1 cellular context compared by ENCODE assay signal in the genomic region with DNA sequence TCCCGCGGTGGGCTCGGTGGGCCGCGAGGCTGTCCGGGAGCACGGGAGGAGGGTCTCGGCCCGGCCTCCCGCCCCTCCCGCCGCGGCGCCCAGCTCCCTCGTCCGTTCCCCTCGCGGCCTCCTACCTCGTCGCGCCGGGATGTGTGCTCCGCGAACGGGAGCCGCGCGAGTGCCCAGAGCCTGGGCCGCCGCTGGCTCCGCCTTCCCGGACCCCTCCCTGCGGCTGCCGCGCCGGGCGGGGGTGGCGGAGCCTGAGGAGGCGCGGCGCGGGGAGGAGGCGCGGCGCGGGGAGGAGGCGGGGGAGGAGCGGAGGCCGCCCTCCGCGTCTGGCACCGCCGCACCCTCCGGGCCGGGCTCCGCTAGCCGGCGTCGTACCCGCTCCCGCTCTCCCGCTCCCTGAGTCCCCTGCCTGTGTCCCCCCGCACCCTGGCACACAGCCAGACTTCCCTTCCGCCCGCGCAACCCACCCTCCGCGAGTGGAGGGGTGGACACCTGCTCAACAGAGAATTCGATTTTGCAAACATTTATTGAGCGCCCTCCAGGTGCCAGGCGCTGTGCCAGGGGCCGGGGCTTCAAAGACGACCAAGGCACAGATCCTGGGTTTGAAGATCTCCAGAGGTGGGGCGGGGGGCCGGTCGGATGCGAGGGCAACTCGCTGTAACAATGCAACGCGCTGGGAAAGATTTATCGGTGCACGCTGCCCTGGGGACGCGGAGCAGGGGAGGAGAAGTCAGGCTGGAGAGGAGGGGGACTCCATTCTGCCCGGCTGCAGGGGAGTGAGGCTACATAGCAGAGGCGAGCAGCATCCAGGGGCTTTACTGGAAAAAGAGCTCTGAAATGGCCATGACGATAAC.
TF ChIP-seq lines count a peak whose summit lies in the region.

A gene with protein sequence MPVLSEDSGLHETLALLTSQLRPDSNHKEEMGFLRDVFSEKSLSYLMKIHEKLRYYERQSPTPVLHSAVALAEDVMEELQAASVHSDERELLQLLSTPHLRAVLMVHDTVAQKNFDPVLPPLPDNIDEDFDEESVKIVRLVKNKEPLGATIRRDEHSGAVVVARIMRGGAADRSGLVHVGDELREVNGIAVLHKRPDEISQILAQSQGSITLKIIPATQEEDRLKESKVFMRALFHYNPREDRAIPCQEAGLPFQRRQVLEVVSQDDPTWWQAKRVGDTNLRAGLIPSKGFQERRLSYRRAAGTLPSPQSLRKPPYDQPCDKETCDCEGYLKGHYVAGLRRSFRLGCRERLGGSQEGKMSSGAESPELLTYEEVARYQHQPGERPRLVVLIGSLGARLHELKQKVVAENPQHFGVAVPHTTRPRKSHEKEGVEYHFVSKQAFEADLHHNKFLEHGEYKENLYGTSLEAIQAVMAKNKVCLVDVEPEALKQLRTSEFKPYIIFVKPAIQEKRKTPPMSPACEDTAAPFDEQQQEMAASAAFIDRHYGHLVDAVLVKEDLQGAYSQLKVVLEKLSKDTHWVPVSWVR (minus strand): TSS at position 171 of the 854 bp plus-strand sequence. CDS start 1,240 bp downstream, outside the sequence.

TF ChIP-seq in K562, 482 proteins besides CTCF, POLR2A, EP300 and RAD21 (continued from another document and continues in another):
- TF ChIP-seq PBX2 (CRISPR knock-in tag; IDR thresholded peaks at IDR 0.05; ENCODE audit: low read depth) (no peak), PBX2 (tag; conservative IDR thresholded peaks at IDR 0.05; ENCODE audit: low read depth) (no peak), ZBTB17 (CRISPR knock-in tag; IDR thresholded peaks at IDR 0.05) (no peak), NRF1 (conservative IDR thresholded peaks at IDR 0.05 in 1 of 2, IDR thresholded peaks at IDR 0.05 in 1 of 2) (peak in 1 of 2 experiments; percentile 64; a peak in 2 of 4 replicates), HDAC6 (IDR thresholded peaks at IDR 0.05; ENCODE audit: low read depth, low read length) (no peak), ZFX (CRISPR knock-in tag; IDR thresholded peaks at IDR 0.05) (peak; percentile 56; the same call in 1 of the 2 replicates), PCBP2 (IDR thresholded peaks at IDR 0.05; ENCODE audit: low read depth, low read length, poor library complexity, severe bottlenecking) (no peak), SAFB2 (IDR thresholded peaks at IDR 0.05; ENCODE audit: borderline replicate concordance, low read depth, low read length, severe bottlenecking) (no peak), ZNF212 (CRISPR knock-in tag; IDR thresholded peaks at IDR 0.05) (no peak), SRSF9 (IDR thresholded peaks at IDR 0.05; ENCODE audit: borderline replicate concordance, low read depth, low read length) (no peak), PTRF (tag; IDR thresholded peaks at IDR 0.05) (no peak), ZNF589 (CRISPR knock-in tag; IDR thresholded peaks at IDR 0.05; ENCODE audit: low read depth) (no peak), ELF4 (CRISPR knock-in tag; IDR thresholded peaks at IDR 0.05) (no peak), ZNF165 (CRISPR knock-in tag; IDR thresholded peaks at IDR 0.05; ENCODE audit: borderline replicate concordance) (no peak), KAT2B (IDR thresholded peaks at IDR 0.05; ENCODE audit: low read depth, low read length) (no peak), MTF1 (CRISPR knock-in tag; IDR thresholded peaks at IDR 0.05; ENCODE audit: borderline replicate concordance) (no peak), ZNF511 (CRISPR knock-in tag; IDR thresholded peaks at IDR 0.05) (no peak), ZC3H11A (IDR thresholded peaks at IDR 0.05; ENCODE audit: low read depth, low read length) (no peak), MYNN (IDR thresholded peaks at IDR 0.05) (no peak), MYNN (CRISPR knock-in tag; IDR thresholded peaks at IDR 0.05) (no peak), ARNT (IDR thresholded peaks at IDR 0.05) (no peak), SMARCA4 (IDR thresholded peaks at IDR 0.05) (no peak), RUNX1 (IDR thresholded peaks at IDR 0.05; ENCODE audit: low read depth) (no peak), GATAD2B (IDR thresholded peaks at IDR 0.05; ENCODE audit: borderline replicate concordance) (peak; percentile 71), BACH1 (tag; IDR thresholded peaks at IDR 0.05) (no peak), MEIS2 (IDR thresholded peaks at IDR 0.05; ENCODE audit: partially characterized antibody) (no peak), ZNF384 (IDR thresholded peaks at IDR 0.05; ENCODE audit: low read depth, low read length) (no peak), U2AF2 (optimal IDR thresholded peaks at IDR 0.05; ENCODE audit: low read depth, low read length) (no peak), TEAD2 (tag; IDR thresholded peaks at IDR 0.05) (no peak), ESRRA (IDR thresholded peaks at IDR 0.05; ENCODE audit: borderline replicate concordance, low read depth) (no peak), ZBTB7A (IDR thresholded peaks at IDR 0.05; ENCODE audit: borderline replicate concordance, control insufficient read depth, low read depth, low read length) (peak; percentile 14; the same call in 1 of the 2 replicates), E2F5 (CRISPR knock-in tag; IDR thresholded peaks at IDR 0.05) (no peak), ARID3B (CRISPR knock-in tag; IDR thresholded peaks at IDR 0.05; ENCODE audit: borderline replicate concordance) (no peak), ZNF197 (CRISPR knock-in tag; IDR thresholded peaks at IDR 0.05; ENCODE audit: low read depth) (no peak), CSDE1 (IDR thresholded peaks at IDR 0.05) (no peak), HMGN3 (IDR thresholded peaks at IDR 0.05; ENCODE audit: borderline replicate concordance, extremely low read depth, insufficient read length, low read depth, low read length) (peak; percentile 35), L3MBTL2 (IDR thresholded peaks at IDR 0.05) (peak; percentile 61; the same call in 1 of the 2 replicates), HES1 (IDR thresholded peaks at IDR 0.05; ENCODE audit: low read depth) (no peak), HDAC2 (IDR thresholded peaks at IDR 0.05) (no peak), CXXC5 (CRISPR knock-in tag; IDR thresholded peaks at IDR 0.05) (peak; percentile 75), RFX1 (IDR thresholded peaks at IDR 0.05) (no peak), NFIC (IDR thresholded peaks at IDR 0.05) (peak; percentile 90)
- TF ChIP-seq, protein P1, sequence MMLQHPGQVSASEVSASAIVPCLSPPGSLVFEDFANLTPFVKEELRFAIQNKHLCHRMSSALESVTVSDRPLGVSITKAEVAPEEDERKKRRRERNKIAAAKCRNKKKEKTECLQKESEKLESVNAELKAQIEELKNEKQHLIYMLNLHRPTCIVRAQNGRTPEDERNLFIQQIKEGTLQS (IDR thresholded peaks at IDR 0.05), result no peak
- TF ChIP-seq, protein P1 (CRISPR knock-in tag; conservative IDR thresholded peaks at IDR 0.05), result no peak
- TF ChIP-seq, protein P2, sequence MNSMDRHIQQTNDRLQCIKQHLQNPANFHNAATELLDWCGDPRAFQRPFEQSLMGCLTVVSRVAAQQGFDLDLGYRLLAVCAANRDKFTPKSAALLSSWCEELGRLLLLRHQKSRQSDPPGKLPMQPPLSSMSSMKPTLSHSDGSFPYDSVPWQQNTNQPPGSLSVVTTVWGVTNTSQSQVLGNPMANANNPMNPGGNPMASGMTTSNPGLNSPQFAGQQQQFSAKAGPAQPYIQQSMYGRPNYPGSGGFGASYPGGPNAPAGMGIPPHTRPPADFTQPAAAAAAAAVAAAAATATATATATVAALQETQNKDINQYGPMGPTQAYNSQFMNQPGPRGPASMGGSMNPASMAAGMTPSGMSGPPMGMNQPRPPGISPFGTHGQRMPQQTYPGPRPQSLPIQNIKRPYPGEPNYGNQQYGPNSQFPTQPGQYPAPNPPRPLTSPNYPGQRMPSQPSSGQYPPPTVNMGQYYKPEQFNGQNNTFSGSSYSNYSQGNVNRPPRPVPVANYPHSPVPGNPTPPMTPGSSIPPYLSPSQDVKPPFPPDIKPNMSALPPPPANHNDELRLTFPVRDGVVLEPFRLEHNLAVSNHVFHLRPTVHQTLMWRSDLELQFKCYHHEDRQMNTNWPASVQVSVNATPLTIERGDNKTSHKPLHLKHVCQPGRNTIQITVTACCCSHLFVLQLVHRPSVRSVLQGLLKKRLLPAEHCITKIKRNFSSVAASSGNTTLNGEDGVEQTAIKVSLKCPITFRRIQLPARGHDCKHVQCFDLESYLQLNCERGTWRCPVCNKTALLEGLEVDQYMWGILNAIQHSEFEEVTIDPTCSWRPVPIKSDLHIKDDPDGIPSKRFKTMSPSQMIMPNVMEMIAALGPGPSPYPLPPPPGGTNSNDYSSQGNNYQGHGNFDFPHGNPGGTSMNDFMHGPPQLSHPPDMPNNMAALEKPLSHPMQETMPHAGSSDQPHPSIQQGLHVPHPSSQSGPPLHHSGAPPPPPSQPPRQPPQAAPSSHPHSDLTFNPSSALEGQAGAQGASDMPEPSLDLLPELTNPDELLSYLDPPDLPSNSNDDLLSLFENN (IDR thresholded peaks at IDR 0.05; ENCODE audit: low read depth in 2 of 2, low read length in 2 of 2), result no peak
- TF ChIP-seq, protein P3, sequence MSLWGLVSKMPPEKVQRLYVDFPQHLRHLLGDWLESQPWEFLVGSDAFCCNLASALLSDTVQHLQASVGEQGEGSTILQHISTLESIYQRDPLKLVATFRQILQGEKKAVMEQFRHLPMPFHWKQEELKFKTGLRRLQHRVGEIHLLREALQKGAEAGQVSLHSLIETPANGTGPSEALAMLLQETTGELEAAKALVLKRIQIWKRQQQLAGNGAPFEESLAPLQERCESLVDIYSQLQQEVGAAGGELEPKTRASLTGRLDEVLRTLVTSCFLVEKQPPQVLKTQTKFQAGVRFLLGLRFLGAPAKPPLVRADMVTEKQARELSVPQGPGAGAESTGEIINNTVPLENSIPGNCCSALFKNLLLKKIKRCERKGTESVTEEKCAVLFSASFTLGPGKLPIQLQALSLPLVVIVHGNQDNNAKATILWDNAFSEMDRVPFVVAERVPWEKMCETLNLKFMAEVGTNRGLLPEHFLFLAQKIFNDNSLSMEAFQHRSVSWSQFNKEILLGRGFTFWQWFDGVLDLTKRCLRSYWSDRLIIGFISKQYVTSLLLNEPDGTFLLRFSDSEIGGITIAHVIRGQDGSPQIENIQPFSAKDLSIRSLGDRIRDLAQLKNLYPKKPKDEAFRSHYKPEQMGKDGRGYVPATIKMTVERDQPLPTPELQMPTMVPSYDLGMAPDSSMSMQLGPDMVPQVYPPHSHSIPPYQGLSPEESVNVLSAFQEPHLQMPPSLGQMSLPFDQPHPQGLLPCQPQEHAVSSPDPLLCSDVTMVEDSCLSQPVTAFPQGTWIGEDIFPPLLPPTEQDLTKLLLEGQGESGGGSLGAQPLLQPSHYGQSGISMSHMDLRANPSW (CRISPR knock-in tag; IDR thresholded peaks at IDR 0.05), result no peak
- TF ChIP-seq, protein P4, sequence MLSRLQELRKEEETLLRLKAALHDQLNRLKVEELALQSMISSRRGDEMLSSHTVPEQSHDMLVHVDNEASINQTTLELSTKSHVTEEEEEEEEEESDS (CRISPR knock-in tag; IDR thresholded peaks at IDR 0.05), result no peak
